Comparison of ENCODE assay signal across 1 cellular context in the genomic region with DNA sequence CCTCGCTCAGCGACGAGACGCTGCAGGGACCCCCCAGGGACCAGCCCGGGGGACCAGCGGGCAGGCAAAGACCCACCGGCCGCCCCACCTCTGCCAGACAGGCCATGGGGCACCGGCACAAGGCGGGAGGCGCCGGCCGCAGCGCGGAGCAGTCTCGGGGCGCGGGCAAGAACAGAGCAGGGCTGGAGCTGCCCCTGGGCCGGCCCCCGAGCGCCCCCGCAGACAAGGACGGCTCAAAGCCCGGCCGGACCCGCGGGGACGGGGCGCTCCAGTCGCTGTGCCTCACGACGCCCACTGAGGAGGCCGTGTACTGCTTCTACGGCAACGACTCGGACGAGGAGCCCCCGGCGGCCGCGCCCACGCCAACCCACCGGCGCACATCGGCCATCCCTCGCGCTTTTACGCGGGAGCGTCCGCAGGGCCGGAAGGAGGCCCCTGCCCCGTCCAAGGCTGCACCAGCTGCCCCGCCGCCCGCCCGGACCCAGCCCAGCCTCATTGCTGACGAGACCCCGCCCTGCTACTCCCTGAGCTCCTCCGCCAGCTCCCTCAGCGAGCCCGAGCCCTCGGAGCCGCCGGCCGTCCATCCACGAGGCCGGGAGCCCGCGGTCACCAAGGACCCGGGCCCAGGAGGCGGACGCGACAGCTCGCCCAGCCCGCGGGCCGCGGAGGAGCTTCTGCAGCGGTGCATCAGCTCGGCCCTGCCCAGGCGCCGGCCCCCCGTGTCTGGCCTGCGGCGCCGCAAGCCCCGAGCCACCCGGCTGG.
TF ChIP-seq lines count a peak whose summit lies in the region.

No MANE protein-coding gene starts in this region.

TF ChIP-seq in GM12878, 131 proteins besides CTCF, POLR2A, EP300 and RAD21:
- no peak for TF ChIP-seq HDGF (IDR thresholded peaks at IDR 0.05)
- TF ChIP-seq NR2C2 (IDR thresholded peaks at IDR 0.05; ENCODE audit: borderline replicate concordance, control insufficient read depth, insufficient read length, low read depth), result no peak
- TF ChIP-seq, protein P1, sequence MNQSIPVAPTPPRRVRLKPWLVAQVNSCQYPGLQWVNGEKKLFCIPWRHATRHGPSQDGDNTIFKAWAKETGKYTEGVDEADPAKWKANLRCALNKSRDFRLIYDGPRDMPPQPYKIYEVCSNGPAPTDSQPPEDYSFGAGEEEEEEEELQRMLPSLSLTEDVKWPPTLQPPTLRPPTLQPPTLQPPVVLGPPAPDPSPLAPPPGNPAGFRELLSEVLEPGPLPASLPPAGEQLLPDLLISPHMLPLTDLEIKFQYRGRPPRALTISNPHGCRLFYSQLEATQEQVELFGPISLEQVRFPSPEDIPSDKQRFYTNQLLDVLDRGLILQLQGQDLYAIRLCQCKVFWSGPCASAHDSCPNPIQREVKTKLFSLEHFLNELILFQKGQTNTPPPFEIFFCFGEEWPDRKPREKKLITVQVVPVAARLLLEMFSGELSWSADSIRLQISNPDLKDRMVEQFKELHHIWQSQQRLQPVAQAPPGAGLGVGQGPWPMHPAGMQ (IDR thresholded peaks at IDR 0.05; ENCODE audit: borderline replicate concordance), result no peak
- TF ChIP-seq GATAD2B (conservative IDR thresholded peaks at IDR 0.05; ENCODE audit: low read depth), result no peak
- no peak for TF ChIP-seq ASH2L (IDR thresholded peaks at IDR 0.05; ENCODE audit: borderline replicate concordance, low read depth)
- TF ChIP-seq, protein P2, sequence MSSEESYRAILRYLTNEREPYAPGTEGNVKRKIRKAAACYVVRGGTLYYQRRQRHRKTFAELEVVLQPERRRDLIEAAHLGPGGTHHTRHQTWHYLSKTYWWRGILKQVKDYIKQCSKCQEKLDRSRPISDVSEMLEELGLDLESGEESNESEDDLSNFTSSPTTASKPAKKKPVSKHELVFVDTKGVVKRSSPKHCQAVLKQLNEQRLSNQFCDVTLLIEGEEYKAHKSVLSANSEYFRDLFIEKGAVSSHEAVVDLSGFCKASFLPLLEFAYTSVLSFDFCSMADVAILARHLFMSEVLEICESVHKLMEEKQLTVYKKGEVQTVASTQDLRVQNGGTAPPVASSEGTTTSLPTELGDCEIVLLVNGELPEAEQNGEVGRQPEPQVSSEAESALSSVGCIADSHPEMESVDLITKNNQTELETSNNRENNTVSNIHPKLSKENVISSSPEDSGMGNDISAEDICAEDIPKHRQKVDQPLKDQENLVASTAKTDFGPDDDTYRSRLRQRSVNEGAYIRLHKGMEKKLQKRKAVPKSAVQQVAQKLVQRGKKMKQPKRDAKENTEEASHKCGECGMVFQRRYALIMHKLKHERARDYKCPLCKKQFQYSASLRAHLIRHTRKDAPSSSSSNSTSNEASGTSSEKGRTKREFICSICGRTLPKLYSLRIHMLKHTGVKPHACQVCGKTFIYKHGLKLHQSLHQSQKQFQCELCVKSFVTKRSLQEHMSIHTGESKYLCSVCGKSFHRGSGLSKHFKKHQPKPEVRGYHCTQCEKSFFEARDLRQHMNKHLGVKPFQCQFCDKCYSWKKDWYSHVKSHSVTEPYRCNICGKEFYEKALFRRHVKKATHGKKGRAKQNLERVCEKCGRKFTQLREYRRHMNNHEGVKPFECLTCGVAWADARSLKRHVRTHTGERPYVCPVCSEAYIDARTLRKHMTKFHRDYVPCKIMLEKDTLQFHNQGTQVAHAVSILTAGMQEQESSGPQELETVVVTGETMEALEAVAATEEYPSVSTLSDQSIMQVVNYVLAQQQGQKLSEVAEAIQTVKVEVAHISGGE (CRISPR knock-in tag; IDR thresholded peaks at IDR 0.05), result no peak
- TF ChIP-seq NR2C1 (IDR thresholded peaks at IDR 0.05), result no peak
